Comparison of ENCODE assay signal across 1 cellular context in the genomic region with DNA sequence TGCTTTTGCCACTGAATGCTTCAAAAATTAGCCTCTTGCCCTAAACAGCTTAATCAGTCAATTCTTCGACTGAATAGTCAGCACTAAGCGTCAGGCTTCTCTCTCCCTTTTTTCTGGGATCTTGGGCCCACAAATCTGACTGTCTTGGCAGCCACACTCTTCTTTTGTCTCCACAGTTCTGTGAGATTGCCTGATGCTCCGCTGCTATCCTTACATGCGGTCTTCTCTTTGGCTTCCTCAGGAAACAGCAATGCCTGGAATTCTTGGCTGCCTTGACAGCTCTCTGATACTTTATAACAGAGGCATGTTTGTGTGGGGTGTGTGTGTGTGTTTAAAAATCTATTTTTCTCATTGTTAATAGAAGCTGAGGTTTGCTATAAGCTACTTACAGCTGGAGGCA.
TF ChIP-seq lines count a peak whose summit lies in the region.

No MANE protein-coding gene starts in this region.

TF ChIP-seq in WTC11, 78 proteins besides CTCF, POLR2A, EP300 and RAD21 (continued from another document):
- TF ChIP-seq E2F5 (CRISPR knock-in tag; IDR thresholded peaks at IDR 0.05) (no peak), PRRX2 (CRISPR knock-in tag; IDR thresholded peaks at IDR 0.05) (no peak), MAX (CRISPR knock-in tag; IDR thresholded peaks at IDR 0.05) (no peak), TCF7 (CRISPR knock-in tag; IDR thresholded peaks at IDR 0.05; ENCODE audit: low read depth) (no peak), ZNF121 (CRISPR knock-in tag; IDR thresholded peaks at IDR 0.05) (no peak), MXD4 (CRISPR knock-in tag; IDR thresholded peaks at IDR 0.05; ENCODE audit: borderline replicate concordance) (no peak)
- TF ChIP-seq, protein P1, sequence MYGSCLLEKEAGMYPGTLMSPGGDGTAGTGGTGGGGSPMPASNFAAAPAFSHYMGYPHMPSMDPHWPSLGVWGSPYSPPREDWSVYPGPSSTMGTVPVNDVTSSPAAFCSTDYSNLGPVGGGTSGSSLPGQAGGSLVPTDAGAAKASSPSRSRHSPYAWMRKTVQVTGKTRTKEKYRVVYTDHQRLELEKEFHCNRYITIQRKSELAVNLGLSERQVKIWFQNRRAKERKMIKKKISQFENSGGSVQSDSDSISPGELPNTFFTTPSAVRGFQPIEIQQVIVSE (CRISPR knock-in tag; IDR thresholded peaks at IDR 0.05; ENCODE audit: borderline replicate concordance): no peak
